10 cellular contexts compared by ENCODE assay signal in the genomic region with DNA sequence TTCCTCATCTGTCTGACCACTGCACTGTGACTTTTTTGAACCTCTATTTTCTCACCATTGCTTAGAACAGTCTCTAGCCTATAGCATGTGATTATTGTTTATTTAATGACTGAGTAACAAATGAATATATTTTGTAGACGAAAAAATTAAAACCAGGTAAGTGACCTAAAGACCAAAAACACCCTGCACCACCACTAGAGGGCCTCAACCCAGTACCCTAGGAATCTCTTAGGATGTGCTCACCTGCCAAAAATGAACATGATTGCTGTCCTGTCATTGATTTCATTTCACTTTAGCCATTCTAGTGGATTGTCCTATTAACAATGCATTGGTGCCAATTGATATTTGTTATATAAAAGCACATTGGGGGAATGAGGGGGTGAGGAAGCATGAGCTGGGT.
DNase-seq lines count a peak whose midpoint lies in the region; ATAC-seq and TF ChIP-seq lines count a peak whose summit lies in the region.
"Had no signal": no experiment of that assay in that cellular context is flagged by ENCODE, and none has a peak within 500 bp of the region (broad histone marks: within the 10 kb centered on the region; RNA-seq: fewer than 3 reads in every experiment).

No MANE protein-coding gene starts in this region.

- no peak overlapping the region for H3K4me3 ChIP-seq in colonic mucosa

- no peak for ATAC-seq in HG03045 (IDR thresholded peaks at IDR 0.05; ENCODE audit: unreplicated experiment)
- ATAC-seq in HG02623 (IDR thresholded peaks at IDR 0.05; ENCODE audit: unreplicated experiment), result no peak
- ATAC-seq: right cardiac atrium had no signal

- TF ChIP-seq CTCF in colonic mucosa (IDR thresholded peaks at IDR 0.05) (peak; percentile 38), osteocyte (IDR thresholded peaks at IDR 0.05) (peak; percentile 22)

- H3K36me3 Mint-ChIP-seq in IgD-negative memory B cell (peaks cover 6% of the 10 kb centered on the region), osteocyte (ENCODE audit: unreplicated experiment) (no peaks in the 10 kb centered on the region)
- H3K36me3 Mint-ChIP-seq: CD8-positive, alpha-beta memory T cell had no signal

- H3K9ac ChIP-seq in colonic mucosa (ENCODE audit: low read depth in 2 of 2, low read length in 2 of 2), result no peak overlapping the region

- H3K4me3 Mint-ChIP-seq in IgD-negative memory B cell (no peak overlapping the region), osteocyte (ENCODE audit: unreplicated experiment) (no peak overlapping the region)
- H3K4me3 Mint-ChIP-seq: CD8-positive, alpha-beta memory T cell had no signal

- DNase-seq in activated CD4-positive, alpha-beta T cell treated with anti-CD3 and anti-CD28 coated beads for 48 hours, result peak; percentile 15
- no peak for DNase-seq in activated CD4-positive, alpha-beta T cell treated with anti-CD3 and anti-CD28 coated beads for 4 hours
- DNase-seq in colonic mucosa (peak; percentile 19), osteocyte (ENCODE audit: extremely low spot score, unreplicated experiment) (no peak), SKM-1 (lab: John Stamatoyannopoulos, UW; ENCODE audit: unreplicated experiment) (no peak)
- DNase-seq: right cardiac atrium had no signal

- H3K9me3 Mint-ChIP-seq in IgD-negative memory B cell (peaks cover 0 to 3% (median 0%) of the 10 kb centered on the region in 3 donors), osteocyte (ENCODE audit: unreplicated experiment) (no peaks in the 10 kb centered on the region)
- H3K9me3 Mint-ChIP-seq: CD8-positive, alpha-beta memory T cell had no signal

- H3K4me1 ChIP-seq in colonic mucosa, result no peaks in the 10 kb centered on the region

- H3K9me3 ChIP-seq in colonic mucosa, result no peaks in the 10 kb centered on the region

- H3K27me3 ChIP-seq in colonic mucosa, result no peaks in the 10 kb centered on the region

- H3K4me1 Mint-ChIP-seq in IgD-negative memory B cell, result peaks cover 1 to 9% (median 2%) of the 10 kb centered on the region in 3 donors
- peaks cover 1% of the 10 kb centered on the region for H3K4me1 Mint-ChIP-seq in osteocyte (ENCODE audit: unreplicated experiment)
- H3K4me1 Mint-ChIP-seq: CD8-positive, alpha-beta memory T cell had no signal

- intact Hi-C loops in colonic mucosa (cut with DNase I), result loop anchor here (10.0 kb wide), 1 partner anchor 269 kb away; no protein-coding TSS in a partner anchor

- no peak overlapping the region for H3K27ac ChIP-seq in colonic mucosa

- H3K27ac Mint-ChIP-seq in IgD-negative memory B cell (peak overlapping the region in 2 of 3 donors; percentile 25 to 86), osteocyte (ENCODE audit: unreplicated experiment) (no peak overlapping the region)
- H3K27ac Mint-ChIP-seq: CD8-positive, alpha-beta memory T cell had no signal

- H3K36me3 ChIP-seq in colonic mucosa, result no peaks in the 10 kb centered on the region

- H3K27me3 Mint-ChIP-seq in IgD-negative memory B cell (no peaks in the 10 kb centered on the region), osteocyte (ENCODE audit: unreplicated experiment) (peaks cover 23% of the 10 kb centered on the region)

Comparison
In these comparisons a context has a peak if more than half of its experiments do, and no peak if none do; other contexts are left out.
1. DNase-seq: peak in activated CD4-positive, alpha-beta T cell treated with anti-CD3 and anti-CD28 coated beads for 48 hours (single experiment) and colonic mucosa (single experiment); none in activated CD4-positive, alpha-beta T cell treated with anti-CD3 and anti-CD28 coated beads for 4 hours (0 of 2), osteocyte (single experiment) and SKM-1 (single experiment).